In genomic region chr2:166750624-166751023, GRCh38 we compare ENCODE assay signal across 4 cellular contexts.
TF ChIP-seq lines count a peak whose summit lies in the region.

No MANE protein-coding gene starts in this region.

TF ChIP-seq in HepG2, 621 proteins besides CTCF, POLR2A, EP300 and RAD21:
- TF ChIP-seq SP5 (CRISPR knock-in tag; IDR thresholded peaks at IDR 0.05; ENCODE audit: borderline replicate concordance, low read depth) (no peak), MAFF (IDR thresholded peaks at IDR 0.05; ENCODE audit: low read depth, low read length) (peak; percentile 83), MAFK (conservative IDR thresholded peaks at IDR 0.05 in 1 of 2, IDR thresholded peaks at IDR 0.05 in 1 of 2; ENCODE audit: low read length in 2 of 2) (peak; percentile 68 to 88; a peak in 3 of 4 replicates)
TF ChIP-seq in HepG2: peak in this region for 2.

TF ChIP-seq in A549, 52 proteins besides CTCF, POLR2A, EP300 and RAD21:
- peak; percentile 61 for TF ChIP-seq MAFK (IDR thresholded peaks at IDR 0.05; ENCODE audit: partially characterized antibody)
- TF ChIP-seq ATOH8 (CRISPR knock-in tag; IDR thresholded peaks at IDR 0.05; ENCODE audit: low read depth) = no peak
- TF ChIP-seq ZNF302 (CRISPR knock-in tag; IDR thresholded peaks at IDR 0.05) = no peak
- TF ChIP-seq HDAC2 (IDR thresholded peaks at IDR 0.05) = no peak
- no peak for TF ChIP-seq SMC3 (IDR thresholded peaks at IDR 0.05)
- TF ChIP-seq EHMT2 (IDR thresholded peaks at IDR 0.05; ENCODE audit: low read depth) = no peak
- TF ChIP-seq EHF (CRISPR knock-in tag; IDR thresholded peaks at IDR 0.05) = no peak
- TF ChIP-seq NR3C1 (IDR thresholded peaks at IDR 0.05) = no peak

TF ChIP-seq in IMR-90, 13 proteins besides CTCF, POLR2A, EP300 and RAD21:
- TF ChIP-seq MAFK (IDR thresholded peaks at IDR 0.05; ENCODE audit: low read depth, low read length) (peak; percentile 78), NFE2L2 (IDR thresholded peaks at IDR 0.05; ENCODE audit: low read depth, low read length) (no peak)

TF ChIP-seq in K562, 482 proteins besides CTCF, POLR2A, EP300 and RAD21:
- TF ChIP-seq ZBTB9 (CRISPR knock-in tag; IDR thresholded peaks at IDR 0.05) = no peak
- TF ChIP-seq SRF (CRISPR knock-in tag; IDR thresholded peaks at IDR 0.05) = no peak
- TF ChIP-seq MAFF (IDR thresholded peaks at IDR 0.05; ENCODE audit: low read length) = peak; percentile 37
- TF ChIP-seq C11orf30 (IDR thresholded peaks at IDR 0.05; ENCODE audit: low read depth) = peak; percentile 31; the same call in 1 of the 2 replicates
- no peak for TF ChIP-seq ZC3H4 (CRISPR knock-in tag; IDR thresholded peaks at IDR 0.05; ENCODE audit: borderline replicate concordance)
- peak; percentile 74 for TF ChIP-seq ZNF316 (IDR thresholded peaks at IDR 0.05)
- TF ChIP-seq MAFG (tag; conservative IDR thresholded peaks at IDR 0.05) = peak; percentile 47
- TF ChIP-seq ETS1 (conservative IDR thresholded peaks at IDR 0.05; ENCODE audit: control insufficient read depth, low read depth, low read length) = no peak
- peak; percentile 31; the same call in 1 of the 2 replicates for TF ChIP-seq MAFK (IDR thresholded peaks at IDR 0.05; ENCODE audit: low read length)
